23 cellular contexts compared by ENCODE assay signal in the genomic region with DNA sequence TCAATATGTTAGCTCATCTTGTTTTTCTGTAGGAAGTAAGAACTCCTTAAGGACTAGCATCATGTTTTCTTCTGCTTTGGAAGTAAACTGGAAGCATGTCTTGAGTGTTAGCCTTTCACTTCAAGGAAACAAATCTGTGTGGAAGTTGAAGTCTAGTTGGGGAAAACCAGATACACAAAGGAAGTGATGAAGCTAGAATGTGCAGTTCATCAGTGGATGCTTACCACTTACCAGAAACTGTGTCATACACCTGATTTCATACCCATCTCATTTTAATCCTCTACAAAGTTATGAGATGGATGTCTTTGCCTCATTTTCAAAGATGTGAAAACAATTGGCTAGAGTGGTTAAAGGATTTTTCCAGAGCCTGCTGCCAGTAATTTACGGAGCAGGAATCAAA.
DNase-seq lines count a peak whose midpoint lies in the region; ATAC-seq, FAIRE-seq and TF ChIP-seq lines count a peak whose summit lies in the region.
"Had no signal": no experiment of that assay in that cellular context is flagged by ENCODE, and none has a peak within 500 bp of the region (broad histone marks: within the 10 kb centered on the region; RNA-seq: fewer than 3 reads in every experiment).

No MANE protein-coding gene starts in this region.

- intact Hi-C loops in esophagus muscularis mucosa (cut with DNase I): no loop called here
- intact Hi-C loops in mammary epithelial cell (cut with micrococcal nuclease): no loop called here

- peak overlapping the region; percentile 73 for H2AFZ ChIP-seq in ACC112 (ENCODE audit: low read length, unreplicated experiment)
- no peak overlapping the region for H2AFZ ChIP-seq in mammary epithelial cell (ENCODE audit: low read depth, low read length)

- no peaks in the 10 kb centered on the region for H3K36me3 ChIP-seq in ACC112 (ENCODE audit: insufficient read depth, low read length)
- no peaks in the 10 kb centered on the region for H3K36me3 ChIP-seq in esophagus muscularis mucosa
- no peaks in the 10 kb centered on the region for H3K36me3 ChIP-seq in mammary epithelial cell (ENCODE audit: insufficient read depth, low read length)
- H3K36me3 ChIP-seq: adrenal gland, HAP-1, stomach had no signal

- H3K9me3 ChIP-seq in esophagus muscularis mucosa (no peaks in the 10 kb centered on the region), mammary epithelial cell (replicated peaks; ENCODE audit: insufficient read depth, low read length) (no peaks in the 10 kb centered on the region)
- H3K9me3 ChIP-seq: adrenal gland, HAP-1, stomach had no signal

- BruUV-seq in mammary epithelial cell (replicated peaks; lab: Mats Ljungman, UMichigan): no TSS peak

- DNase-seq in M059J (ENCODE audit: low read depth) (peak; percentile 53), esophagus muscularis mucosa (ENCODE audit: extremely low spot score) (no peak), osteocyte (ENCODE audit: extremely low spot score, unreplicated experiment) (no peak), activated gamma-delta T cell treated with Interleukin-2 at 50 U/mL for 16 hours (no peak), mammary epithelial cell (no peak), H54 (ENCODE audit: insufficient read length, low spot score) (no peak)
- DNase-seq: activated CD4-positive, alpha-beta T cell treated with anti-CD3 and anti-CD28 coated beads, Interleukin-2, amount 10 ng/mL, durations not matched to agents 7 days and 5 days; activated naive CD4-positive, alpha-beta T cell treated with Interleukin-2 at 50 U/mL for 16 hours; activated T-cell treated with anti-CD3 and anti-CD28 coated beads, Interleukin-2, amount 50 U/mL, for 4 hours; adrenal gland; DMS79; naive thymus-derived CD4-positive, alpha-beta T cell; NCI-H1436 treated with DMSO at 0.1 percent for 48 hours; NCI-H446 treated with DMSO at 0.1 percent for 48 hours; NCI-H82; small intestine; stimulated activated CD4-positive, alpha-beta T cell treated with anti-CD3 and anti-CD28 coated beads, Interleukin-2, amount 100 ng/mL, for 24 hours; stomach had no signal

- 91% methylated on average over 1 of the region's 1 CpG for WGBS in esophagus muscularis mucosa
- WGBS in mammary epithelial cell (ENCODE audit: low coverage, missing lambda C conversion rate): 100% methylated on average over 1 of the region's 1 CpG

- no peaks in the 10 kb centered on the region for H4K20me1 ChIP-seq in mammary epithelial cell (ENCODE audit: insufficient read depth, low read length)

- H3K9me3 Mint-ChIP-seq in osteocyte (ENCODE audit: unreplicated experiment): no peaks in the 10 kb centered on the region
- H3K9me3 Mint-ChIP-seq: activated CD4-positive, alpha-beta T cell treated with anti-CD3 and anti-CD28 coated beads, Interleukin-2, amount 10 ng/mL, durations not matched to agents 7 days and 5 days; activated T-cell treated with anti-CD3 and anti-CD28 coated beads, Interleukin-2, amount 50 U/mL, for 4 hours; WTC11 had no signal

- no peak overlapping the region for H3K4me2 ChIP-seq in mammary epithelial cell (ENCODE audit: insufficient read depth, low read depth, low read length)

- dilution Hi-C loops in mammary epithelial cell (cut with HindIII; ENCODE audit: low sequenced_read_pairs): no loop called here

- H3K4me1 Mint-ChIP-seq in osteocyte (ENCODE audit: unreplicated experiment): peaks cover 63% of the 10 kb centered on the region
- H3K4me1 Mint-ChIP-seq: activated CD4-positive, alpha-beta T cell treated with anti-CD3 and anti-CD28 coated beads, Interleukin-2, amount 10 ng/mL, durations not matched to agents 7 days and 5 days; naive thymus-derived CD4-positive, alpha-beta T cell had no signal

- H3K4me3 ChIP-seq in ACC112 (ENCODE audit: low read depth, low read length) (peak overlapping the region; percentile 13; the same call in 1 of the 2 replicates), esophagus muscularis mucosa (no peak overlapping the region), mammary epithelial cell (replicated peaks in 1 of 3; ENCODE audit: insufficient read depth in 1 of 3, low read depth in 2 of 3, low read length in 3 of 3) (no peak overlapping the region)
- H3K4me3 ChIP-seq: adrenal gland, HAP-1, stomach had no signal

- peaks cover 57% of the 10 kb centered on the region for H3K4me1 ChIP-seq in ACC112 (ENCODE audit: control insufficient read depth, insufficient read depth, low read length, unreplicated experiment)
- peaks cover 11 to 21% (median 13%) of the 10 kb centered on the region in 4 donors for H3K4me1 ChIP-seq in esophagus muscularis mucosa
- H3K4me1 ChIP-seq in mammary epithelial cell (ENCODE audit: insufficient read depth, low read length): peaks cover 8% of the 10 kb centered on the region
- H3K4me1 ChIP-seq: adrenal gland had no signal

- TF ChIP-seq POLR2A in esophagus muscularis mucosa (IDR thresholded peaks at IDR 0.05; ENCODE audit: low read depth) (no peak), H54 (IDR thresholded peaks at IDR 0.05; ENCODE audit: low read depth, low read length) (no peak)

- CTCF ChIA-PET in mammary epithelial cell (lab: Charles Lee; ENCODE audit: low non-redundant PET): no interaction called here

- no peak overlapping the region for H3K4me3 Mint-ChIP-seq in osteocyte (ENCODE audit: unreplicated experiment)
- H3K4me3 Mint-ChIP-seq: activated CD4-positive, alpha-beta T cell treated with anti-CD3 and anti-CD28 coated beads, Interleukin-2, amount 10 ng/mL, durations not matched to agents 7 days and 5 days; activated T-cell treated with anti-CD3 and anti-CD28 coated beads, Interleukin-2, amount 50 U/mL, for 4 hours; naive thymus-derived CD4-positive, alpha-beta T cell; WTC11 had no signal

- no peaks in the 10 kb centered on the region for H3K27me3 Mint-ChIP-seq in osteocyte (ENCODE audit: unreplicated experiment)
- H3K27me3 Mint-ChIP-seq: activated CD4-positive, alpha-beta T cell treated with anti-CD3 and anti-CD28 coated beads, Interleukin-2, amount 10 ng/mL, durations not matched to agents 7 days and 5 days had no signal

- no peak for FAIRE-seq in H54 (lab: Jason Lieb, UNC)
- FAIRE-seq: small intestine had no signal

- H3K27me3 ChIP-seq in ACC112 (ENCODE audit: insufficient read depth, low read length) (no peaks in the 10 kb centered on the region), esophagus muscularis mucosa (no peaks in the 10 kb centered on the region), mammary epithelial cell (ENCODE audit: insufficient read depth, low read length) (no peaks in the 10 kb centered on the region)
- H3K27me3 ChIP-seq: adrenal gland, foreskin keratinocyte, stomach had no signal

- no peak for TF ChIP-seq EP300 in esophagus muscularis mucosa (IDR thresholded peaks at IDR 0.05)

- ATAC-seq in GM21526 (IDR thresholded peaks at IDR 0.05; ENCODE audit: low FRiP score, unreplicated experiment): no peak
- ATAC-seq: activated T-cell treated with anti-CD3 and anti-CD28 coated beads, Interleukin-2, amount 50 U/mL, for 4 hours; naive thymus-derived CD4-positive, alpha-beta T cell; WTC11 had no signal

- TF ChIP-seq CTCF in esophagus muscularis mucosa (IDR thresholded peaks at IDR 0.05): no peak
- no peak for TF ChIP-seq CTCF in osteocyte (IDR thresholded peaks at IDR 0.05)
- no peak for TF ChIP-seq CTCF in mammary epithelial cell (conservative IDR thresholded peaks at IDR 0.05 in 1 of 2, IDR thresholded peaks at IDR 0.05 in 1 of 2; ENCODE audit: extremely low read depth in 1 of 2, insufficient read depth in 1 of 2, low read depth in 1 of 2, low read length in 2 of 2)

- peak overlapping the region; percentile 96 for H3K27ac ChIP-seq in ACC112 (ENCODE audit: low read depth, low read length)
- peak overlapping the region; percentile 15 to 66 (median 53) for H3K27ac ChIP-seq in esophagus muscularis mucosa (replicated peaks in 1 of 4)
- no peak overlapping the region for H3K27ac ChIP-seq in mammary epithelial cell (ENCODE audit: insufficient read depth, low read depth, low read length)
- H3K27ac ChIP-seq: adrenal gland, foreskin keratinocyte had no signal

- in situ Hi-C loops in mammary epithelial cell (cut with MboI; ENCODE audit: low sequenced_read_pairs in 2 of 2): no loop called here

- no peaks in the 10 kb centered on the region for H3K79me2 ChIP-seq in ACC112 (ENCODE audit: control insufficient read depth, insufficient read depth, low read length, unreplicated experiment)
- no peaks in the 10 kb centered on the region for H3K79me2 ChIP-seq in mammary epithelial cell (ENCODE audit: insufficient read depth, low read length)

- H3K36me3 Mint-ChIP-seq in osteocyte (ENCODE audit: unreplicated experiment): no peaks in the 10 kb centered on the region
- H3K36me3 Mint-ChIP-seq: naive thymus-derived CD4-positive, alpha-beta T cell; WTC11 had no signal

- H3K27ac Mint-ChIP-seq in osteocyte (ENCODE audit: unreplicated experiment): peak overlapping the region; percentile 87
- H3K27ac Mint-ChIP-seq: activated CD4-positive, alpha-beta T cell treated with anti-CD3 and anti-CD28 coated beads, Interleukin-2, amount 10 ng/mL, durations not matched to agents 7 days and 5 days; naive thymus-derived CD4-positive, alpha-beta T cell; WTC11 had no signal

- H3K9ac ChIP-seq in mammary epithelial cell (ENCODE audit: insufficient read depth, low read length): no peak overlapping the region
